In genomic region chr4:147780137-147780777, GRCh38 we compare ENCODE assay signal across 10 cellular contexts. TPM values are rescaled to one million over a fixed set of nuclear protein-coding genes. Genes with fewer than 3 reads are reported as not detected.
DNase-seq lines count a peak whose midpoint lies in the region; ATAC-seq and TF ChIP-seq lines count a peak whose summit lies in the region.
"Had no signal": no experiment of that assay in that cellular context is flagged by ENCODE, and none has a peak within 500 bp of the region (broad histone marks: within the 10 kb centered on the region; RNA-seq: fewer than 3 reads in every experiment).

No MANE protein-coding gene starts in this region.

- H4K20me1 ChIP-seq in mammary epithelial cell (ENCODE audit: insufficient read depth, low read length), result no peaks in the 10 kb centered on the region

- H3K27ac ChIP-seq in mammary epithelial cell (ENCODE audit: insufficient read depth, low read depth, low read length), result no peak overlapping the region
- H3K27ac ChIP-seq in aorta (ENCODE audit: low read depth in 1 of 2, low read length in 2 of 2), result peak overlapping the region in 1 of 2 donors; percentile 18
- no peak overlapping the region for H3K27ac ChIP-seq in dorsolateral prefrontal cortex
- H3K27ac ChIP-seq: SJSA1 had no signal

- dilution Hi-C loops in mammary epithelial cell (cut with HindIII; ENCODE audit: low sequenced_read_pairs), result no loop called here

- H3K27me3 ChIP-seq in mammary epithelial cell (ENCODE audit: insufficient read depth, low read length) (no peaks in the 10 kb centered on the region), aorta (ENCODE audit: control insufficient read depth in 1 of 2, insufficient read depth in 2 of 2, low read length in 1 of 2) (no peaks in the 10 kb centered on the region), dorsolateral prefrontal cortex (peaks cover 0 to 6% (median 0%) of the 10 kb centered on the region in 45 donors), H7 (ENCODE audit: control insufficient read depth, insufficient read depth, low read length) (no peaks in the 10 kb centered on the region)
- H3K27me3 ChIP-seq: SJSA1 had no signal

- H3K4me2 ChIP-seq in mammary epithelial cell (ENCODE audit: insufficient read depth, low read depth, low read length), result no peak overlapping the region
- H3K4me2 ChIP-seq: smooth muscle cell had no signal

- no peak overlapping the region for H3K27ac Mint-ChIP-seq in MCF 10A (ENCODE audit: low read depth, unreplicated experiment)
- no peak overlapping the region for H3K27ac Mint-ChIP-seq in activated naive CD8-positive, alpha-beta T cell treated with anti-CD3 and anti-CD28 coated beads, Interleukin-2, amount 50 U/mL, for 24 hours

- H3K4me3 ChIP-seq in mammary epithelial cell (replicated peaks in 1 of 3; ENCODE audit: insufficient read depth in 1 of 3, low read depth in 2 of 3, low read length in 3 of 3), result no peak overlapping the region
- H3K4me3 ChIP-seq in aorta (ENCODE audit: low read length in 2 of 2), result no peak overlapping the region
- H3K4me3 ChIP-seq in dorsolateral prefrontal cortex, result no peak overlapping the region
- no peak overlapping the region for H3K4me3 ChIP-seq in H7 (ENCODE audit: insufficient read depth, low read depth, low read length)
- H3K4me3 ChIP-seq: SJSA1, smooth muscle cell had no signal

- peaks cover 74% of the 10 kb centered on the region for H3K79me2 ChIP-seq in mammary epithelial cell (ENCODE audit: insufficient read depth, low read length)

- BruUV-seq in mammary epithelial cell (replicated peaks; lab: Mats Ljungman, UMichigan), result no TSS peak
- no TSS peak for BruUV-seq in MCF 10A (replicated peaks; lab: Mats Ljungman, UMichigan)

- no peaks in the 10 kb centered on the region for H3K36me3 Mint-ChIP-seq in MCF 10A (ENCODE audit: insufficient read depth, unreplicated experiment)
- H3K36me3 Mint-ChIP-seq in activated naive CD8-positive, alpha-beta T cell treated with anti-CD3 and anti-CD28 coated beads, Interleukin-2, amount 50 U/mL, for 24 hours (ENCODE audit: low read depth), result no peaks in the 10 kb centered on the region

- WGBS in mammary epithelial cell (ENCODE audit: low coverage, missing lambda C conversion rate), result 79% methylated on average over 7 of the region's 7 CpGs
- 76 to 78% methylated on average over 7 of the region's 7 CpGs for WGBS in aorta, 2 donors

- DNase-seq in mammary epithelial cell (peak; percentile 24), MCF 10A (ENCODE audit: unreplicated experiment) (no peak), aorta (peak in 1 of 2 donors; percentile 72), dorsolateral prefrontal cortex (no peak), NCI-H1694 treated with DMSO at 0.1 percent for 48 hours (lab: John Stamatoyannopoulos, UW) (no peak), H7 (no peak)
- DNase-seq in activated naive CD8-positive, alpha-beta T cell treated with anti-CD3 and anti-CD28 coated beads, Interleukin-2, amount 50 U/mL, for 24 hours, result no peak

- H3K4me3 Mint-ChIP-seq in MCF 10A (ENCODE audit: unreplicated experiment), result no peak overlapping the region
- H3K4me3 Mint-ChIP-seq in activated naive CD8-positive, alpha-beta T cell treated with anti-CD3 and anti-CD28 coated beads, Interleukin-2, amount 50 U/mL, for 24 hours, result no peak overlapping the region

- H3K27me3 Mint-ChIP-seq in MCF 10A (ENCODE audit: insufficient read depth, unreplicated experiment), result no peaks in the 10 kb centered on the region
- H3K27me3 Mint-ChIP-seq in activated naive CD8-positive, alpha-beta T cell treated with anti-CD3 and anti-CD28 coated beads, Interleukin-2, amount 50 U/mL, for 24 hours, result no peaks in the 10 kb centered on the region

- no peaks in the 10 kb centered on the region for H3K9me3 Mint-ChIP-seq in MCF 10A (ENCODE audit: unreplicated experiment)
- H3K9me3 Mint-ChIP-seq in activated naive CD8-positive, alpha-beta T cell treated with anti-CD3 and anti-CD28 coated beads, Interleukin-2, amount 50 U/mL, for 24 hours, result no peaks in the 10 kb centered on the region

- POLR2A ChIA-PET in MCF 10A (lab: Yijun Ruan, JAX), result no interaction called here

- TF ChIP-seq CTCF in mammary epithelial cell (conservative IDR thresholded peaks at IDR 0.05 in 1 of 2, IDR thresholded peaks at IDR 0.05 in 1 of 2; ENCODE audit: extremely low read depth in 1 of 2, insufficient read depth in 1 of 2, low read depth in 1 of 2, low read length in 2 of 2) (no peak), MCF 10A (IDR thresholded peaks at IDR 0.05; ENCODE audit: unreplicated experiment) (no peak), dorsolateral prefrontal cortex (IDR thresholded peaks at IDR 0.05 in 54 of 56, conservative IDR thresholded peaks at IDR 0.05 in 2 of 56; ENCODE audit: low read depth in 1 of 56, partially characterized antibody in 56 of 56) (no peak)

- intact Hi-C loops in mammary epithelial cell (cut with micrococcal nuclease) (no loop called here), MCF 10A (cut with micrococcal nuclease) (no loop called here), aorta (cut with DNase I) (no loop called here), dorsolateral prefrontal cortex (cut with DNase I) (no loop called here)

- no peak overlapping the region for H3K9ac ChIP-seq in mammary epithelial cell (ENCODE audit: insufficient read depth, low read length)

- ATAC-seq in HG03045 (IDR thresholded peaks at IDR 0.05; ENCODE audit: unreplicated experiment) (peak; percentile 68), aorta (ENCODE audit: low FRiP score) (peak; percentile 62)
- ATAC-seq in activated naive CD8-positive, alpha-beta T cell treated with anti-CD3 and anti-CD28 coated beads, Interleukin-2, amount 50 U/mL, for 24 hours, result peak; percentile 54

- in situ Hi-C loops in mammary epithelial cell (cut with MboI; ENCODE audit: low sequenced_read_pairs in 2 of 2), result no loop called here

- H3K4me1 Mint-ChIP-seq in MCF 10A (ENCODE audit: insufficient read depth, unreplicated experiment), result peaks cover 24% of the 10 kb centered on the region
- peaks cover 32% of the 10 kb centered on the region for H3K4me1 Mint-ChIP-seq in activated naive CD8-positive, alpha-beta T cell treated with anti-CD3 and anti-CD28 coated beads, Interleukin-2, amount 50 U/mL, for 24 hours

- CTCF ChIA-PET in mammary epithelial cell (lab: Charles Lee; ENCODE audit: low non-redundant PET) (no interaction called here), MCF 10A (lab: Yijun Ruan, JAX) (interaction anchor here (0.6 kb wide), 1 partner anchor 675 kb away, joined by 3 read pairs; no protein-coding TSS in a partner anchor)

- H3K36me3 ChIP-seq in mammary epithelial cell (ENCODE audit: insufficient read depth, low read length) (no peaks in the 10 kb centered on the region), aorta (ENCODE audit: control insufficient read depth in 1 of 2, insufficient read depth in 2 of 2, low read length in 1 of 2) (peaks cover 0 to 2% of the 10 kb centered on the region in 2 donors), H7 (replicated peaks; ENCODE audit: control insufficient read depth, insufficient read depth, low read length) (no peaks in the 10 kb centered on the region)
- H3K36me3 ChIP-seq: SJSA1 had no signal

- no peak overlapping the region for H2AFZ ChIP-seq in mammary epithelial cell (ENCODE audit: low read depth, low read length)

- H3K9me3 ChIP-seq in mammary epithelial cell (replicated peaks; ENCODE audit: insufficient read depth, low read length) (no peaks in the 10 kb centered on the region), aorta (ENCODE audit: control insufficient read depth, low read length) (no peaks in the 10 kb centered on the region)
- H3K9me3 ChIP-seq: SJSA1 had no signal

- peaks cover 15% of the 10 kb centered on the region for H3K4me1 ChIP-seq in mammary epithelial cell (ENCODE audit: insufficient read depth, low read length)
- peaks cover 4 to 7% of the 10 kb centered on the region in 2 donors for H3K4me1 ChIP-seq in aorta (ENCODE audit: control insufficient read depth in 1 of 2, insufficient read depth in 2 of 2, low read length in 2 of 2)

RNA-seq across cellular contexts. Expression of gene ARHGAP10, which starts 48.4 kb away (rescaled TPM):
- total RNA-seq in mammary epithelial cell, result 10 to 100 TPM; 22.5 to 28.8 TPM
- polyA plus RNA-seq in mammary epithelial cell, result 14.5 TPM
- polyA minus RNA-seq in mammary epithelial cell, result 35.8 TPM
- 22.4 and 24.6 TPM in 2 replicates for total RNA-seq in MCF 10A (2022)
- total RNA-seq in aorta, result 10 to 100 TPM; 57.3 to 94.5 TPM
- polyA plus RNA-seq in aorta, result 10 to 100 TPM; 47.3 to 69.7 TPM
- 10 to 100 TPM in 108 of 120 experiments, 1 to 10 TPM in 12; 6.8 to 26.3 (median 12.9) TPM for total RNA-seq in dorsolateral prefrontal cortex
- total RNA-seq in H7 (2014; rRNA removed; shearing (Covaris generic)), result 9.7 and 12.4 TPM in 2 replicates
